1 cellular context compared by ENCODE assay signal in the genomic region with DNA sequence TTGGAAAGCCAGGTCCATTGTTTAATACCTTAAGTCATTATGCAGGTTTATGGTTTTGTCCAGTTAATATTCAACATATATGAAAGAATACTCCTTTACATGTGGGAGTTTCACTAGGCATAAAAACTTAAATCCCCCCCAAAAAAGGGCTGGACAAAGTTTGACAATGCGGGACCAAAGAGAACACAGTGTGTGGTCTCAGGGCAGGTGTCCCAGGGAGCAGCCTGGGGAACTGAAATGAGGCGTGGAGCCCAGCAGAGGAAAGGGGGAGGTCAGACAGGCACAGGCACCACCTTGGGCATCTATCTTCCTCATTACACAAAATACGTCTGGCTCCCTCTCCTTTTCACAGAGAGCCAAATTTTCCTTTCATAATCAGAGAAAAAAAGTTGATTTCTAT.
TF ChIP-seq lines count a peak whose summit lies in the region.

No MANE protein-coding gene starts in this region.

TF ChIP-seq in GM23338, 12 proteins besides CTCF, POLR2A, EP300 and RAD21:
- TF ChIP-seq, protein P1, sequence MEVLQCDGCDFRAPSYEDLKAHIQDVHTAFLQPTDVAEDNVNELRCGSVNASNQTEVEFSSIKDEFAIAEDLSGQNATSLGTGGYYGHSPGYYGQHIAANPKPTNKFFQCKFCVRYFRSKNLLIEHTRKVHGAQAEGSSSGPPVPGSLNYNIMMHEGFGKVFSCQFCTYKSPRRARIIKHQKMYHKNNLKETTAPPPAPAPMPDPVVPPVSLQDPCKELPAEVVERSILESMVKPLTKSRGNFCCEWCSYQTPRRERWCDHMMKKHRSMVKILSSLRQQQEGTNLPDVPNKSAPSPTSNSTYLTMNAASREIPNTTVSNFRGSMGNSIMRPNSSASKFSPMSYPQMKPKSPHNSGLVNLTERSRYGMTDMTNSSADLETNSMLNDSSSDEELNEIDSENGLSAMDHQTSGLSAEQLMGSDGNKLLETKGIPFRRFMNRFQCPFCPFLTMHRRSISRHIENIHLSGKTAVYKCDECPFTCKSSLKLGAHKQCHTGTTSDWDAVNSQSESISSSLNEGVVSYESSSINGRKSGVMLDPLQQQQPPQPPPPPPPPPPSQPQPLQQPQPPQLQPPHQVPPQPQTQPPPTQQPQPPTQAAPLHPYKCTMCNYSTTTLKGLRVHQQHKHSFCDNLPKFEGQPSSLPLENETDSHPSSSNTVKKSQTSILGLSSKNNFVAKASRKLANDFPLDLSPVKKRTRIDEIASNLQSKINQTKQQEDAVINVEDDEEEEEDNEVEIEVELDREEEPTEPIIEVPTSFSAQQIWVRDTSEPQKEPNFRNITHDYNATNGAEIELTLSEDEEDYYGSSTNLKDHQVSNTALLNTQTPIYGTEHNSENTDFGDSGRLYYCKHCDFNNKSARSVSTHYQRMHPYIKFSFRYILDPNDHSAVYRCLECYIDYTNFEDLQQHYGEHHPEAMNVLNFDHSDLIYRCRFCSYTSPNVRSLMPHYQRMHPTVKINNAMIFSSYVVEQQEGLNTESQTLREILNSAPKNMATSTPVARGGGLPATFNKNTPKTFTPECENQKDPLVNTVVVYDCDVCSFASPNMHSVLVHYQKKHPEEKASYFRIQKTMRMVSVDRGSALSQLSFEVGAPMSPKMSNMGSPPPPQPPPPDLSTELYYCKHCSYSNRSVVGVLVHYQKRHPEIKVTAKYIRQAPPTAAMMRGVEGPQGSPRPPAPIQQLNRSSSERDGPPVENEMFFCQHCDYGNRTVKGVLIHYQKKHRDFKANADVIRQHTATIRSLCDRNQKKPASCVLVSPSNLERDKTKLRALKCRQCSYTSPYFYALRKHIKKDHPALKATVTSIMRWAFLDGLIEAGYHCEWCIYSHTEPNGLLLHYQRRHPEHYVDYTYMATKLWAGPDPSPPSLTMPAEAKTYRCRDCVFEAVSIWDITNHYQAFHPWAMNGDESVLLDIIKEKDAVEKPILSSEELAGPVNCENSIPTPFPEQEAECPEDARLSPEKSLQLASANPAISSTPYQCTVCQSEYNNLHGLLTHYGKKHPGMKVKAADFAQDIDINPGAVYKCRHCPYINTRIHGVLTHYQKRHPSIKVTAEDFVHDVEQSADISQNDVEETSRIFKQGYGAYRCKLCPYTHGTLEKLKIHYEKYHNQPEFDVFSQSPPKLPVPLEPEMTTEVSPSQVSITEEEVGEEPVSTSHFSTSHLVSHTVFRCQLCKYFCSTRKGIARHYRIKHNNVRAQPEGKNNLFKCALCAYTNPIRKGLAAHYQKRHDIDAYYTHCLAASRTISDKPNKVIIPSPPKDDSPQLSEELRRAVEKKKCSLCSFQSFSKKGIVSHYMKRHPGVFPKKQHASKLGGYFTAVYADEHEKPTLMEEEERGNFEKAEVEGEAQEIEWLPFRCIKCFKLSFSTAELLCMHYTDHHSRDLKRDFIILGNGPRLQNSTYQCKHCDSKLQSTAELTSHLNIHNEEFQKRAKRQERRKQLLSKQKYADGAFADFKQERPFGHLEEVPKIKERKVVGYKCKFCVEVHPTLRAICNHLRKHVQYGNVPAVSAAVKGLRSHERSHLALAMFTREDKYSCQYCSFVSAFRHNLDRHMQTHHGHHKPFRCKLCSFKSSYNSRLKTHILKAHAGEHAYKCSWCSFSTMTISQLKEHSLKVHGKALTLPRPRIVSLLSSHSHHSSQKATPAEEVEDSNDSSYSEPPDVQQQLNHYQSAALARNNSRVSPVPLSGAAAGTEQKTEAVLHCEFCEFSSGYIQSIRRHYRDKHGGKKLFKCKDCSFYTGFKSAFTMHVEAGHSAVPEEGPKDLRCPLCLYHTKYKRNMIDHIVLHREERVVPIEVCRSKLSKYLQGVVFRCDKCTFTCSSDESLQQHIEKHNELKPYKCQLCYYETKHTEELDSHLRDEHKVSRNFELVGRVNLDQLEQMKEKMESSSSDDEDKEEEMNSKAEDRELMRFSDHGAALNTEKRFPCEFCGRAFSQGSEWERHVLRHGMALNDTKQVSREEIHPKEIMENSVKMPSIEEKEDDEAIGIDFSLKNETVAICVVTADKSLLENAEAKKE (CRISPR knock-in tag; IDR thresholded peaks at IDR 0.05), result no peak
- TF ChIP-seq, protein P2, sequence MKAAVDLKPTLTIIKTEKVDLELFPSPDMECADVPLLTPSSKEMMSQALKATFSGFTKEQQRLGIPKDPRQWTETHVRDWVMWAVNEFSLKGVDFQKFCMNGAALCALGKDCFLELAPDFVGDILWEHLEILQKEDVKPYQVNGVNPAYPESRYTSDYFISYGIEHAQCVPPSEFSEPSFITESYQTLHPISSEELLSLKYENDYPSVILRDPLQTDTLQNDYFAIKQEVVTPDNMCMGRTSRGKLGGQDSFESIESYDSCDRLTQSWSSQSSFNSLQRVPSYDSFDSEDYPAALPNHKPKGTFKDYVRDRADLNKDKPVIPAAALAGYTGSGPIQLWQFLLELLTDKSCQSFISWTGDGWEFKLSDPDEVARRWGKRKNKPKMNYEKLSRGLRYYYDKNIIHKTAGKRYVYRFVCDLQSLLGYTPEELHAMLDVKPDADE (IDR thresholded peaks at IDR 0.05), result no peak
- TF ChIP-seq STAT1 (IDR thresholded peaks at IDR 0.05; ENCODE audit: unreplicated experiment) (no peak), CREB1 (CRISPR knock-in tag; IDR thresholded peaks at IDR 0.05; ENCODE audit: low read depth) (no peak), POLR2AphosphoS5 (IDR thresholded peaks at IDR 0.05; ENCODE audit: low read depth) (no peak), ZNF114 (CRISPR knock-in tag; IDR thresholded peaks at IDR 0.05) (no peak), EZH2phosphoT487 (IDR thresholded peaks at IDR 0.05; ENCODE audit: unreplicated experiment) (no peak), JUNB (IDR thresholded peaks at IDR 0.05; ENCODE audit: unreplicated experiment) (no peak), EZH2 (IDR thresholded peaks at IDR 0.05; ENCODE audit: low read depth, unreplicated experiment) (no peak), ZNF331 (CRISPR knock-in tag; IDR thresholded peaks at IDR 0.05; ENCODE audit: low read depth) (no peak), NANOG (IDR thresholded peaks at IDR 0.05; ENCODE audit: borderline replicate concordance) (no peak)
- TF ChIP-seq, protein P3, sequence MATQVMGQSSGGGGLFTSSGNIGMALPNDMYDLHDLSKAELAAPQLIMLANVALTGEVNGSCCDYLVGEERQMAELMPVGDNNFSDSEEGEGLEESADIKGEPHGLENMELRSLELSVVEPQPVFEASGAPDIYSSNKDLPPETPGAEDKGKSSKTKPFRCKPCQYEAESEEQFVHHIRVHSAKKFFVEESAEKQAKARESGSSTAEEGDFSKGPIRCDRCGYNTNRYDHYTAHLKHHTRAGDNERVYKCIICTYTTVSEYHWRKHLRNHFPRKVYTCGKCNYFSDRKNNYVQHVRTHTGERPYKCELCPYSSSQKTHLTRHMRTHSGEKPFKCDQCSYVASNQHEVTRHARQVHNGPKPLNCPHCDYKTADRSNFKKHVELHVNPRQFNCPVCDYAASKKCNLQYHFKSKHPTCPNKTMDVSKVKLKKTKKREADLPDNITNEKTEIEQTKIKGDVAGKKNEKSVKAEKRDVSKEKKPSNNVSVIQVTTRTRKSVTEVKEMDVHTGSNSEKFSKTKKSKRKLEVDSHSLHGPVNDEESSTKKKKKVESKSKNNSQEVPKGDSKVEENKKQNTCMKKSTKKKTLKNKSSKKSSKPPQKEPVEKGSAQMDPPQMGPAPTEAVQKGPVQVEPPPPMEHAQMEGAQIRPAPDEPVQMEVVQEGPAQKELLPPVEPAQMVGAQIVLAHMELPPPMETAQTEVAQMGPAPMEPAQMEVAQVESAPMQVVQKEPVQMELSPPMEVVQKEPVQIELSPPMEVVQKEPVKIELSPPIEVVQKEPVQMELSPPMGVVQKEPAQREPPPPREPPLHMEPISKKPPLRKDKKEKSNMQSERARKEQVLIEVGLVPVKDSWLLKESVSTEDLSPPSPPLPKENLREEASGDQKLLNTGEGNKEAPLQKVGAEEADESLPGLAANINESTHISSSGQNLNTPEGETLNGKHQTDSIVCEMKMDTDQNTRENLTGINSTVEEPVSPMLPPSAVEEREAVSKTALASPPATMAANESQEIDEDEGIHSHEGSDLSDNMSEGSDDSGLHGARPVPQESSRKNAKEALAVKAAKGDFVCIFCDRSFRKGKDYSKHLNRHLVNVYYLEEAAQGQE (IDR thresholded peaks at IDR 0.05; ENCODE audit: unreplicated experiment), result no peak
